23 cellular contexts compared by ENCODE assay signal in genomic region chr4:55707507-55707906, GRCh38.
"Had no signal": no experiment of that assay in that cellular context is flagged by ENCODE, and none has a peak within 500 bp of the region (broad histone marks: within the 10 kb centered on the region; RNA-seq: fewer than 3 reads in every experiment).

No MANE protein-coding gene starts in this region.

- H3K27ac Mint-ChIP-seq: naive thymus-derived CD4-positive, alpha-beta T cell; nephron progenitor cell; stimulated activated naive B cell treated with anti-CD40 and anti-IgM and Interleukin-4, amounts not matched to agents 10 μg/mL and 1 μg/mL and 100 μg/mL, for 72 hours had no signal

- H3K9me3 Mint-ChIP-seq: stimulated activated naive B cell treated with anti-CD40 and anti-IgM and Interleukin-4, amounts not matched to agents 10 μg/mL and 1 μg/mL and 100 μg/mL, for 72 hours; stimulated activated naive CD8-positive, alpha-beta T cell treated with anti-CD3 and anti-CD28 coated beads, Interleukin-15, amount 100 ng/mL, for 72 hours had no signal

- H3K27ac ChIP-seq: dorsolateral prefrontal cortex, gastrocnemius medialis, heart right ventricle, psoas muscle, spleen, testis, tibial nerve, upper lobe of right lung, vagina had no signal

- H3K36me3 Mint-ChIP-seq: naive thymus-derived CD4-positive, alpha-beta T cell; stimulated activated naive B cell treated with anti-CD40 and anti-IgM and Interleukin-4, amounts not matched to agents 10 μg/mL and 1 μg/mL and 100 μg/mL, for 72 hours had no signal

- H3K4me1 ChIP-seq: gastrocnemius medialis, heart right ventricle, psoas muscle, spleen, testis, tibial nerve, upper lobe of right lung, vagina had no signal

- DNase-seq: dorsolateral prefrontal cortex; effector memory CD4-positive, alpha-beta T cell; gastrocnemius medialis; heart right ventricle; islet precursor cell; mammary epithelial cell; naive thymus-derived CD4-positive, alpha-beta T cell; nephron progenitor cell; psoas muscle; retina; spleen; stimulated activated CD4-positive, alpha-beta T cell treated with anti-CD3 and anti-CD28 coated beads, Interleukin-15, amount 100 ng/mL, for 24 hours; stimulated activated CD4-positive, alpha-beta T cell treated with anti-CD3 and anti-CD28 coated beads, Interleukin-1b, Interleukin-23, amount 100 ng/mL, for 48 hours; stimulated activated CD4-positive, alpha-beta T cell treated with anti-CD3 and anti-CD28 coated beads, Interleukin-4, amount 100 ng/mL, for 24 hours; stimulated activated naive B cell treated with anti-CD40 and anti-IgM and Interleukin-4, amounts not matched to agents 10 μg/mL and 1 μg/mL and 100 μg/mL, for 72 hours; stimulated activated naive CD8-positive, alpha-beta T cell treated with anti-CD3 and anti-CD28 coated beads, Interleukin-15, amount 100 ng/mL, for 72 hours; testis; upper lobe of right lung had no signal

- H3K27me3 ChIP-seq: dorsolateral prefrontal cortex, gastrocnemius medialis, spleen, testis, tibial nerve, upper lobe of right lung, vagina had no signal

- H3K4me3 ChIP-seq: dorsolateral prefrontal cortex, gastrocnemius medialis, heart right ventricle, psoas muscle, spleen, testis, tibial nerve, upper lobe of right lung, vagina had no signal

- H3K4me1 Mint-ChIP-seq: naive thymus-derived CD4-positive, alpha-beta T cell; nephron progenitor cell; stimulated activated naive B cell treated with anti-CD40 and anti-IgM and Interleukin-4, amounts not matched to agents 10 μg/mL and 1 μg/mL and 100 μg/mL, for 72 hours; stimulated activated naive CD8-positive, alpha-beta T cell treated with anti-CD3 and anti-CD28 coated beads, Interleukin-15, amount 100 ng/mL, for 72 hours had no signal

- H3K36me3 ChIP-seq: gastrocnemius medialis, heart right ventricle, spleen, tibial nerve, upper lobe of right lung, vagina had no signal

- ATAC-seq: esophagus mucosa; gastrocnemius medialis; heart right ventricle; left lobe of liver; naive thymus-derived CD4-positive, alpha-beta T cell; psoas muscle; sciatic nerve; stimulated activated naive B cell treated with anti-CD40 and anti-IgM and Interleukin-4, amounts not matched to agents 10 μg/mL and 1 μg/mL and 100 μg/mL, for 72 hours; stimulated activated naive CD8-positive, alpha-beta T cell treated with anti-CD3 and anti-CD28 coated beads, Interleukin-15, amount 100 ng/mL, for 72 hours; upper lobe of right lung had no signal

- H3K4me3 Mint-ChIP-seq: naive thymus-derived CD4-positive, alpha-beta T cell; nephron progenitor cell; stimulated activated naive B cell treated with anti-CD40 and anti-IgM and Interleukin-4, amounts not matched to agents 10 μg/mL and 1 μg/mL and 100 μg/mL, for 72 hours; stimulated activated naive CD8-positive, alpha-beta T cell treated with anti-CD3 and anti-CD28 coated beads, Interleukin-15, amount 100 ng/mL, for 72 hours had no signal

- H3K9me3 ChIP-seq: gastrocnemius medialis, heart right ventricle, psoas muscle, spleen, testis, tibial nerve, upper lobe of right lung, vagina had no signal
